Comparison of ENCODE assay signal across 20 cellular contexts in the genomic region with DNA sequence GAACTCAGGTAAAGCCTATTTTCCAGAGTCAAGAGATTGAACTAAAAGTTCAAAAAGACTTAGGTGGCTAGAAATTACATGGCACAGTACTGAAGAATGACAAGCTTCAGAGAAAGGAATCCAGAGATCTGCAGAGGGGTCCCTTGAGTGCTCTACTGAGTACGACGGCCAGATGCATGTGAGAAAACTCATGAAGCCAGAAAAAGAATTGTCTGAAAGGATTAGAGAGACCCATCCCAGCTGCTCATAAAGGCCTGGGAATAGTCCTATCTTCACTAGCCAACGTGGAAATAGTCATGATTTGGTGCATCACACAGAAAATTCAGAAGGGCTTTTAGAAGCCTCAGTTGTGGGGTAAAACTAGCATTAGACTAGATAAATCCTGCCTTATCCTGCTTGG.
"Had no signal": no experiment of that assay in that cellular context is flagged by ENCODE, and none has a peak within 500 bp of the region (broad histone marks: within the 10 kb centered on the region; RNA-seq: fewer than 3 reads in every experiment).

No MANE protein-coding gene starts in this region.

- DNase-seq: naive thymus-derived CD4-positive, alpha-beta T cell; natural killer cell; occipital lobe; ovary; posterior cingulate gyrus; psoas muscle; right cardiac atrium; right lobe of liver; spleen; stimulated activated CD4-positive, alpha-beta T cell treated with anti-CD3 and anti-CD28 coated beads, Interleukin-12 subunit alpha, Interleukin-12 subunit beta, amount 100 ng/mL, for 4 hours; stimulated activated CD4-positive, alpha-beta T cell treated with anti-CD3 and anti-CD28 coated beads, Interleukin-2, amount 100 ng/mL, for 24 hours; stimulated activated CD4-positive, alpha-beta T cell treated with anti-CD3 and anti-CD28 coated beads, Interleukin-2, amount 100 ng/mL, for 48 hours; stimulated activated CD4-positive, alpha-beta T cell treated with anti-CD3 and anti-CD28 coated beads, Interleukin-4, amount 100 ng/mL, for 24 hours; stimulated activated naive B cell treated with anti-CD40 and anti-IgM and Interleukin-4, amounts not matched to agents 10 μg/mL and 1 μg/mL and 100 μg/mL, for 72 hours; stimulated activated naive CD4-positive, alpha-beta T cell treated with Interleukin-2 at 50 U/mL for 16 hours; stomach; thyroid gland; trophoblast cell; upper lobe of left lung had no signal

- ATAC-seq: naive thymus-derived CD4-positive, alpha-beta T cell; natural killer cell; psoas muscle; right cardiac atrium; right lobe of liver; stimulated activated effector memory CD8-positive, alpha-beta T cell treated with anti-CD3 and anti-CD28 coated beads, Interleukin-12 subunit alpha, Interleukin-12 subunit beta, amount 100 ng/mL, for 72 hours; stimulated activated naive B cell treated with anti-CD40 and anti-IgM and Interleukin-4, amounts not matched to agents 10 μg/mL and 1 μg/mL and 100 μg/mL, for 72 hours had no signal
